ENCODE assay signal across 23 cellular contexts in genomic region chr7:64521409-64521984, GRCh38.
"Had no signal": no experiment of that assay in that cellular context is flagged by ENCODE, and none has a peak within 500 bp of the region (broad histone marks: within the 10 kb centered on the region; RNA-seq: fewer than 3 reads in every experiment).

No MANE protein-coding gene starts in this region.

- H3K9me3 ChIP-seq: testis had no signal

- DNase-seq: cortex of kidney; dorsolateral prefrontal cortex; effector memory CD4-positive, alpha-beta T cell; esophagus squamous epithelium; foreskin fibroblast; immature natural killer cell; left lung; mesenchymal stem cell; naive thymus-derived CD4-positive, alpha-beta T cell; nephron progenitor cell; small intestine; stimulated activated CD4-positive, alpha-beta T cell treated with anti-CD3 and anti-CD28 coated beads, Interleukin-12 subunit alpha, Interleukin-12 subunit beta, amount 100 ng/mL, for 4 hours; testis; upper lobe of right lung had no signal

- H3K36me3 ChIP-seq: prostate gland had no signal

- H3K4me3 Mint-ChIP-seq: immature natural killer cell; naive thymus-derived CD4-positive, alpha-beta T cell; nephron progenitor cell; stimulated activated naive CD8-positive, alpha-beta T cell treated with anti-CD3 and anti-CD28 coated beads, Interleukin-15, Interleukin-2, amounts not matched to agents 100 ng/mL and 50 ng/mL, for 24 hours had no signal

- H3K9ac ChIP-seq: parathyroid adenoma had no signal

- H3K27me3 ChIP-seq: dorsolateral prefrontal cortex, esophagus squamous epithelium, gastroesophageal sphincter, left lung, testis, tibial nerve, upper lobe of right lung, vagina had no signal

- ATAC-seq: gastroesophageal sphincter; left lung; naive thymus-derived CD4-positive, alpha-beta T cell; sciatic nerve; upper lobe of right lung had no signal

- H3K27ac Mint-ChIP-seq: immature natural killer cell; naive thymus-derived CD4-positive, alpha-beta T cell; nephron progenitor cell; stimulated activated naive CD8-positive, alpha-beta T cell treated with anti-CD3 and anti-CD28 coated beads, Interleukin-15, Interleukin-2, amounts not matched to agents 100 ng/mL and 50 ng/mL, for 24 hours had no signal

- H2AFZ ChIP-seq: parathyroid adenoma had no signal

- FAIRE-seq: keratinocyte, small intestine had no signal

- H3K4me3 ChIP-seq: dorsolateral prefrontal cortex, esophagus squamous epithelium, gastroesophageal sphincter, left lung, lung, prostate gland, testis, tibial nerve, upper lobe of right lung, vagina had no signal

- H3K79me2 ChIP-seq: parathyroid adenoma had no signal

- H3K27me3 Mint-ChIP-seq: naive thymus-derived CD4-positive, alpha-beta T cell; stimulated activated naive CD8-positive, alpha-beta T cell treated with anti-CD3 and anti-CD28 coated beads, Interleukin-15, Interleukin-2, amounts not matched to agents 100 ng/mL and 50 ng/mL, for 24 hours had no signal

- H3K4me1 Mint-ChIP-seq: nephron progenitor cell had no signal

- H3K4me1 ChIP-seq: esophagus squamous epithelium, left lung, parathyroid adenoma, prostate gland, testis, tibial nerve, upper lobe of right lung, vagina had no signal

- H3K27ac ChIP-seq: dorsolateral prefrontal cortex, esophagus squamous epithelium, gastroesophageal sphincter, left lung, parathyroid adenoma, prostate gland, testis, tibial nerve, upper lobe of right lung, vagina had no signal
